ENCODE assay signal across 8 cellular contexts in genomic region chr6:107114213-107114871, GRCh38. TPM values are rescaled to one million over a fixed set of nuclear protein-coding genes. Genes with fewer than 3 reads are reported as not detected.
DNase-seq lines count a peak whose midpoint lies in the region; ATAC-seq and TF ChIP-seq lines count a peak whose summit lies in the region.

No MANE protein-coding gene starts in this region.

- H3K27ac Mint-ChIP-seq in activated CD4-positive, alpha-beta memory T cell treated with anti-CD3 and anti-CD28 coated beads for 36 hours: peak overlapping the region; percentile 45

- H3K4me2 ChIP-seq in BLaER1: peak overlapping the region; percentile 82

- peak overlapping the region; percentile 97 for H3K9ac ChIP-seq in BLaER1

- H3K4me3 ChIP-seq in BLaER1 (peak overlapping the region; percentile 85), lung (peak overlapping the region; percentile 60)

- peak overlapping the region; percentile 72 for H3K4me3 Mint-ChIP-seq in activated CD4-positive, alpha-beta memory T cell treated with anti-CD3 and anti-CD28 coated beads for 36 hours

- H3K36me3 ChIP-seq in BLaER1 (no peaks in the 10 kb centered on the region), lung (ENCODE audit: control insufficient read depth in 2 of 2, insufficient read depth in 2 of 2, low read length in 2 of 2) (no peaks in the 10 kb centered on the region)

- H3K9me3 ChIP-seq in BLaER1 (no peaks in the 10 kb centered on the region), lung (ENCODE audit: control insufficient read depth in 2 of 2, insufficient read depth in 1 of 2, low read length in 1 of 2) (no peaks in the 10 kb centered on the region)

- intact Hi-C loops in activated CD4-positive, alpha-beta memory T cell treated with anti-CD3 and anti-CD28 coated beads for 36 hours (cut with micrococcal nuclease): loop anchor here (10.0 kb wide), 1 partner anchor 340 kb away; the partner anchor contains the start of gene PDSS2

- 1% methylated on average over 28 to 104 of the region's 104 CpGs for WGBS in lung, 2 donors

- peaks cover 10% of the 10 kb centered on the region; the same call in 1 of the 2 replicates for H4K20me1 ChIP-seq in BLaER1

- DNase-seq in NCI-H526 (lab: John Stamatoyannopoulos, UW): peak; percentile 52 to 94
- DNase-seq in activated CD4-positive, alpha-beta memory T cell treated with anti-CD3 and anti-CD28 coated beads for 36 hours: peak; percentile 77
- peak; percentile 88 for DNase-seq in ecto neural progenitor cell (ENCODE audit: low spot score)
- DNase-seq in lung (ENCODE audit: low spot score): peak; percentile 87
- peak; percentile 42 to 62 (median 52) for DNase-seq in stimulated activated CD4-positive, alpha-beta T cell treated with anti-CD3 and anti-CD28 coated beads, TNF-alpha, amount 100 ng/mL, for 4 hours (ENCODE audit: low read depth in 3 of 3)

- H3K27me3 Mint-ChIP-seq in activated CD4-positive, alpha-beta memory T cell treated with anti-CD3 and anti-CD28 coated beads for 36 hours: peaks cover 7% of the 10 kb centered on the region

- H3K27ac ChIP-seq in BLaER1: peak overlapping the region; percentile 98
- peak overlapping the region; percentile 53 to 68 for H3K27ac ChIP-seq in lung (ENCODE audit: low read depth in 1 of 2, low read length in 1 of 2)

- no peaks in the 10 kb centered on the region for H3K36me3 Mint-ChIP-seq in activated CD4-positive, alpha-beta memory T cell treated with anti-CD3 and anti-CD28 coated beads for 36 hours

- H3K4me1 Mint-ChIP-seq in activated CD4-positive, alpha-beta memory T cell treated with anti-CD3 and anti-CD28 coated beads for 36 hours (ENCODE audit: low read depth): peaks cover 18% of the 10 kb centered on the region

- H3K27me3 ChIP-seq in BLaER1 (no peaks in the 10 kb centered on the region), lung (ENCODE audit: control insufficient read depth, insufficient read depth) (no peaks in the 10 kb centered on the region)

- H3K4me1 ChIP-seq in BLaER1 (peaks cover 56% of the 10 kb centered on the region), lung (ENCODE audit: control insufficient read depth in 2 of 2, insufficient read depth in 2 of 2, low read length in 2 of 2) (no peaks in the 10 kb centered on the region)

- TF ChIP-seq CTCF in lung (IDR thresholded peaks at IDR 0.05; ENCODE audit: control extremely low read depth, extremely low read depth): peak; percentile 42

- POLR2A ChIA-PET in activated CD4-positive, alpha-beta memory T cell treated with anti-CD3 and anti-CD28 coated beads for 36 hours (lab: Charles Lee): interaction anchor here (0.7 kb wide), 1 partner anchor 137 kb away, joined by 3 read pairs; no protein-coding TSS in a partner anchor

- no peaks in the 10 kb centered on the region for H3K9me3 Mint-ChIP-seq in activated CD4-positive, alpha-beta memory T cell treated with anti-CD3 and anti-CD28 coated beads for 36 hours

- CTCF ChIA-PET in activated CD4-positive, alpha-beta memory T cell treated with anti-CD3 and anti-CD28 coated beads for 36 hours (lab: Charles Lee): interaction anchor here (0.6 to 1.8 kb wide), 20 partner anchors 9 to 561 kb away, joined by 3 to 29 read pairs (median 4); partner anchors contain the start of genes MTRES1 and PDSS2

- ATAC-seq in GM19043 (IDR thresholded peaks at IDR 0.05; ENCODE audit: low read depth, unreplicated experiment) (peak; percentile 58), HG03342 (IDR thresholded peaks at IDR 0.05; ENCODE audit: unreplicated experiment) (peak; percentile 58), lung (ENCODE audit: insufficient read depth, low FRiP score) (peak; percentile 96)

RNA-seq across cellular contexts. Expression of gene BEND3, which starts 1.0 kb away (rescaled TPM):
- 1 to 10 TPM; 4.4 to 4.5 TPM for total RNA-seq in activated CD4-positive, alpha-beta memory T cell treated with anti-CD3 and anti-CD28 coated beads for 36 hours
- total RNA-seq in lung: 1 to 10 TPM; 3.5 to 4.4 TPM
- polyA plus RNA-seq in lung: 1 to 10 TPM; 1.2 to 1.5 TPM

Comparison
In these comparisons a context has a peak if more than half of its experiments do, and no peak if none do; other contexts are left out.
1. Peak in every context shown above with its lines: DNase-seq, ATAC-seq, H3K4me3 ChIP-seq and H3K27ac ChIP-seq.